In genomic region chr2:119449526-119449925, GRCh38 we compare ENCODE assay signal across 1 cellular context.
TF ChIP-seq lines count a peak whose summit lies in the region.

No MANE protein-coding gene starts in this region.

TF ChIP-seq in GM23338, 12 proteins besides CTCF, POLR2A, EP300 and RAD21 (continued from another document):
- TF ChIP-seq, protein P1, sequence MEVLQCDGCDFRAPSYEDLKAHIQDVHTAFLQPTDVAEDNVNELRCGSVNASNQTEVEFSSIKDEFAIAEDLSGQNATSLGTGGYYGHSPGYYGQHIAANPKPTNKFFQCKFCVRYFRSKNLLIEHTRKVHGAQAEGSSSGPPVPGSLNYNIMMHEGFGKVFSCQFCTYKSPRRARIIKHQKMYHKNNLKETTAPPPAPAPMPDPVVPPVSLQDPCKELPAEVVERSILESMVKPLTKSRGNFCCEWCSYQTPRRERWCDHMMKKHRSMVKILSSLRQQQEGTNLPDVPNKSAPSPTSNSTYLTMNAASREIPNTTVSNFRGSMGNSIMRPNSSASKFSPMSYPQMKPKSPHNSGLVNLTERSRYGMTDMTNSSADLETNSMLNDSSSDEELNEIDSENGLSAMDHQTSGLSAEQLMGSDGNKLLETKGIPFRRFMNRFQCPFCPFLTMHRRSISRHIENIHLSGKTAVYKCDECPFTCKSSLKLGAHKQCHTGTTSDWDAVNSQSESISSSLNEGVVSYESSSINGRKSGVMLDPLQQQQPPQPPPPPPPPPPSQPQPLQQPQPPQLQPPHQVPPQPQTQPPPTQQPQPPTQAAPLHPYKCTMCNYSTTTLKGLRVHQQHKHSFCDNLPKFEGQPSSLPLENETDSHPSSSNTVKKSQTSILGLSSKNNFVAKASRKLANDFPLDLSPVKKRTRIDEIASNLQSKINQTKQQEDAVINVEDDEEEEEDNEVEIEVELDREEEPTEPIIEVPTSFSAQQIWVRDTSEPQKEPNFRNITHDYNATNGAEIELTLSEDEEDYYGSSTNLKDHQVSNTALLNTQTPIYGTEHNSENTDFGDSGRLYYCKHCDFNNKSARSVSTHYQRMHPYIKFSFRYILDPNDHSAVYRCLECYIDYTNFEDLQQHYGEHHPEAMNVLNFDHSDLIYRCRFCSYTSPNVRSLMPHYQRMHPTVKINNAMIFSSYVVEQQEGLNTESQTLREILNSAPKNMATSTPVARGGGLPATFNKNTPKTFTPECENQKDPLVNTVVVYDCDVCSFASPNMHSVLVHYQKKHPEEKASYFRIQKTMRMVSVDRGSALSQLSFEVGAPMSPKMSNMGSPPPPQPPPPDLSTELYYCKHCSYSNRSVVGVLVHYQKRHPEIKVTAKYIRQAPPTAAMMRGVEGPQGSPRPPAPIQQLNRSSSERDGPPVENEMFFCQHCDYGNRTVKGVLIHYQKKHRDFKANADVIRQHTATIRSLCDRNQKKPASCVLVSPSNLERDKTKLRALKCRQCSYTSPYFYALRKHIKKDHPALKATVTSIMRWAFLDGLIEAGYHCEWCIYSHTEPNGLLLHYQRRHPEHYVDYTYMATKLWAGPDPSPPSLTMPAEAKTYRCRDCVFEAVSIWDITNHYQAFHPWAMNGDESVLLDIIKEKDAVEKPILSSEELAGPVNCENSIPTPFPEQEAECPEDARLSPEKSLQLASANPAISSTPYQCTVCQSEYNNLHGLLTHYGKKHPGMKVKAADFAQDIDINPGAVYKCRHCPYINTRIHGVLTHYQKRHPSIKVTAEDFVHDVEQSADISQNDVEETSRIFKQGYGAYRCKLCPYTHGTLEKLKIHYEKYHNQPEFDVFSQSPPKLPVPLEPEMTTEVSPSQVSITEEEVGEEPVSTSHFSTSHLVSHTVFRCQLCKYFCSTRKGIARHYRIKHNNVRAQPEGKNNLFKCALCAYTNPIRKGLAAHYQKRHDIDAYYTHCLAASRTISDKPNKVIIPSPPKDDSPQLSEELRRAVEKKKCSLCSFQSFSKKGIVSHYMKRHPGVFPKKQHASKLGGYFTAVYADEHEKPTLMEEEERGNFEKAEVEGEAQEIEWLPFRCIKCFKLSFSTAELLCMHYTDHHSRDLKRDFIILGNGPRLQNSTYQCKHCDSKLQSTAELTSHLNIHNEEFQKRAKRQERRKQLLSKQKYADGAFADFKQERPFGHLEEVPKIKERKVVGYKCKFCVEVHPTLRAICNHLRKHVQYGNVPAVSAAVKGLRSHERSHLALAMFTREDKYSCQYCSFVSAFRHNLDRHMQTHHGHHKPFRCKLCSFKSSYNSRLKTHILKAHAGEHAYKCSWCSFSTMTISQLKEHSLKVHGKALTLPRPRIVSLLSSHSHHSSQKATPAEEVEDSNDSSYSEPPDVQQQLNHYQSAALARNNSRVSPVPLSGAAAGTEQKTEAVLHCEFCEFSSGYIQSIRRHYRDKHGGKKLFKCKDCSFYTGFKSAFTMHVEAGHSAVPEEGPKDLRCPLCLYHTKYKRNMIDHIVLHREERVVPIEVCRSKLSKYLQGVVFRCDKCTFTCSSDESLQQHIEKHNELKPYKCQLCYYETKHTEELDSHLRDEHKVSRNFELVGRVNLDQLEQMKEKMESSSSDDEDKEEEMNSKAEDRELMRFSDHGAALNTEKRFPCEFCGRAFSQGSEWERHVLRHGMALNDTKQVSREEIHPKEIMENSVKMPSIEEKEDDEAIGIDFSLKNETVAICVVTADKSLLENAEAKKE (CRISPR knock-in tag; IDR thresholded peaks at IDR 0.05), result no peak
- TF ChIP-seq STAT1 (IDR thresholded peaks at IDR 0.05; ENCODE audit: unreplicated experiment) (no peak), CREB1 (CRISPR knock-in tag; IDR thresholded peaks at IDR 0.05; ENCODE audit: low read depth) (no peak)
